Comparison of ENCODE assay signal across 15 cellular contexts in the genomic region with DNA sequence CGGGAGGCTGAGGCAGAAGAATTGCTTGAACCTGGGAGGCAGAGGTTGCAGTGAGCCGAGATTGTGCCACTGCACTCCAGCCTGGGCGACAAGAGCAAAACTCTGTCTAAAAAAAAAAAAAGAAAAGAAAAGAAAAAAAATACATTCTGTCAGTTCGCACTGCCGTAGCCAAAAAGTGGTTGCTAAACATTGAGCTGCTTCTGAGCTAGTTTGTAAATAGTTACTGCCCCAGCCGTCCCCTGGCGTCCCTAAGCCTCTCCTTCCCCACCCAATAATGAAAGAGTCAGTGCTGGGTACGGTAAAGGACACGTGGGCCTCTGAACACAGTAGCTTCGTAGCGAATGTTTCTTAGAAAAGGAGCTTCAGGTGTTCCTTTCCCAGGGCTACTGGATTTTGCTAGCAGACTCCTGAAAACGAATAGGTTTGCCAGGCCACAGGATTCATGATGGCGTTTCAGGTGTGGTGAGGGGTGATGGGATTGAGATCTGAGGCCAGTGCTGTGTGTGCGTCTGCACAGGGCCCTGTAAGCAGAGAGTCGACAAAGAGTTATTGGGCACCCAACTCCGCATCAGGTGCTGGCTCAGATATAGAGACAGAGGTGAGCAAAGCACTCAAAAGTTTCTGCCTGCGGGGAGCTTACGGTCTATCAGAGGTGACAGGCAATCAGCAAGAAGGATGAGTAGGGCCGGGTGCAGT.
DNase-seq lines count a peak whose midpoint lies in the region; ATAC-seq and TF ChIP-seq lines count a peak whose summit lies in the region.
"Had no signal": no experiment of that assay in that cellular context is flagged by ENCODE, and none has a peak within 500 bp of the region (broad histone marks: within the 10 kb centered on the region; RNA-seq: fewer than 3 reads in every experiment).

No MANE protein-coding gene starts in this region.

- no peak overlapping the region for H4K5ac ChIP-seq in IMR-90 (ENCODE audit: low read depth, low read length)

- peak overlapping the region; percentile 18; the same call in 1 of the 2 replicates for H3K4me3 ChIP-seq in GM06990 (replicated peaks; ENCODE audit: low read depth, low read length)
- no peak overlapping the region for H3K4me3 ChIP-seq in IMR-90 (ENCODE audit: insufficient read depth, low read depth, low read length)
- H3K4me3 ChIP-seq in duodenal mucosa (ENCODE audit: low read depth in 1 of 2, low read length in 2 of 2): peak overlapping the region; percentile 3 to 36
- H3K4me3 ChIP-seq: MG63 had no signal

- no peak overlapping the region for H2AK5ac ChIP-seq in IMR-90 (ENCODE audit: low read depth, low read length)

- TF ChIP-seq CTCF in GM06990 (IDR thresholded peaks at IDR 0.05; ENCODE audit: insufficient read depth, low read length, poor library complexity, severe bottlenecking) (no peak), IMR-90 (conservative IDR thresholded peaks at IDR 0.05; ENCODE audit: low read depth, low read length) (no peak)

- peak overlapping the region; percentile 94 to 98 for H3K4me3 Mint-ChIP-seq in stimulated activated naive CD8-positive, alpha-beta T cell treated with anti-CD3 and anti-CD28 coated beads, Interleukin-15, amount 100 ng/mL, for 72 hours

- no peak overlapping the region for H2BK120ac ChIP-seq in IMR-90 (ENCODE audit: low read depth, low read length)

- POLR2A ChIA-PET in IMR-90 (lab: Charles Lee; ENCODE audit: unreplicated experiment): interaction anchor here (0.7 kb wide), 1 partner anchor 784 kb away, joined by 3 read pairs; no protein-coding TSS in a partner anchor

- in situ Hi-C loops in IMR-90 (cut with MboI; ENCODE audit: low sequenced_read_pairs): no loop called here

- DNase-seq in GM06990 (ENCODE audit: extremely low read depth, insufficient read length): no peak
- no peak for DNase-seq in IMR-90
- no peak for DNase-seq in stimulated activated naive CD8-positive, alpha-beta T cell treated with anti-CD3 and anti-CD28 coated beads, Interleukin-15, amount 100 ng/mL, for 72 hours
- no peak for DNase-seq in GM19240 (ENCODE audit: insufficient read length, low spot score)
- no peak for DNase-seq in globus pallidus (ENCODE audit: low spot score)
- no peak for DNase-seq in SKM-1 treated with dmso at 0.1 percent for 144 hours (lab: John Stamatoyannopoulos, UW; ENCODE audit: unreplicated experiment)
- DNase-seq: brain microvascular endothelial cell, gastrocnemius medialis, HCEC 1CT, MG63, midbrain, SIG-M5 had no signal

- H3K9ac ChIP-seq in IMR-90 (ENCODE audit: low read depth, low read length): no peak overlapping the region
- H3K9ac ChIP-seq in duodenal mucosa (ENCODE audit: low read depth in 1 of 2, low read length in 2 of 2): no peak overlapping the region

- ATAC-seq in IMR-90 (ENCODE audit: low read depth): no peak
- no peak for ATAC-seq in stimulated activated naive CD8-positive, alpha-beta T cell treated with anti-CD3 and anti-CD28 coated beads, Interleukin-15, amount 100 ng/mL, for 72 hours
- ATAC-seq: gastrocnemius medialis had no signal

- no peak overlapping the region for H2BK15ac ChIP-seq in IMR-90 (ENCODE audit: low read depth, low read length)

- no peak overlapping the region for H4K91ac ChIP-seq in IMR-90 (ENCODE audit: insufficient read depth, low read depth, low read length)

- BruUV-seq in IMR-90 (replicated peaks; lab: Mats Ljungman, UMichigan): no TSS peak

- H3K56ac ChIP-seq in IMR-90 (ENCODE audit: extremely low read depth, insufficient read depth, low read length): no peak overlapping the region

- H2BK5ac ChIP-seq in IMR-90 (ENCODE audit: low read depth, low read length, poor library complexity, severe bottlenecking): no peak overlapping the region

- H3K23ac ChIP-seq in IMR-90 (ENCODE audit: low read depth, low read length): no peak overlapping the region

- H3K4me1 ChIP-seq in IMR-90 (ENCODE audit: control insufficient read depth, insufficient read depth, low read length) (peaks cover 12% of the 10 kb centered on the region), duodenal mucosa (ENCODE audit: control insufficient read depth in 1 of 2, insufficient read depth in 2 of 2, low read length in 2 of 2) (peaks cover 11 to 20% of the 10 kb centered on the region in 2 donors)

- TF ChIP-seq POLR2A in IMR-90 (IDR thresholded peaks at IDR 0.05; ENCODE audit: low read depth, low read length): no peak

- H3K4me2 ChIP-seq in IMR-90 (ENCODE audit: low read depth, low read length): no peak overlapping the region

- H2AK9ac ChIP-seq in IMR-90 (replicated peaks; ENCODE audit: low read depth, low read length, poor library complexity): peak overlapping the region; percentile 47

- H3K4me1 Mint-ChIP-seq in stimulated activated naive CD8-positive, alpha-beta T cell treated with anti-CD3 and anti-CD28 coated beads, Interleukin-15, amount 100 ng/mL, for 72 hours: peaks cover 72% of the 10 kb centered on the region

- H3K4ac ChIP-seq in IMR-90 (ENCODE audit: low read depth, low read length): no peak overlapping the region

- no peaks in the 10 kb centered on the region for H3K9me3 ChIP-seq in IMR-90 (ENCODE audit: control insufficient read depth, insufficient read depth, low read length)
- no peaks in the 10 kb centered on the region for H3K9me3 ChIP-seq in duodenal mucosa (ENCODE audit: control insufficient read depth in 1 of 2, low read length in 2 of 2)
- H3K9me3 ChIP-seq: gastrocnemius medialis, MG63 had no signal

- H3K27ac Mint-ChIP-seq in stimulated activated naive CD8-positive, alpha-beta T cell treated with anti-CD3 and anti-CD28 coated beads, Interleukin-15, amount 100 ng/mL, for 72 hours: peak overlapping the region; percentile 48 to 97
- H3K27ac Mint-ChIP-seq: progenitor cell of endocrine pancreas had no signal

- H3K27ac ChIP-seq in IMR-90 (ENCODE audit: insufficient read depth, low read length) (no peak overlapping the region), duodenal mucosa (ENCODE audit: low read depth, low read length) (no peak overlapping the region)
- H3K27ac ChIP-seq: brain microvascular endothelial cell, VCaP had no signal

- 100% methylated on average over 4 of the region's 19 CpGs; no CpG with 5 or more reads in 1 of the 2 experiments for WGBS in IMR-90 (ENCODE audit: extremely low coverage in 2 of 2, insufficient read length in 1 of 2), 2 experiments

- no peak overlapping the region for H2AFZ ChIP-seq in IMR-90 (replicated peaks; ENCODE audit: low read length, poor library complexity)

- dilution Hi-C loops in IMR-90 (cut with HindIII; ENCODE audit: low sequenced_read_pairs, unreplicated experiment): no loop called here

- CTCF ChIA-PET in IMR-90 (lab: Yijun Ruan, JAX): no interaction called here

- H2BK20ac ChIP-seq in IMR-90 (ENCODE audit: low read depth, low read length): no peak overlapping the region

- no peaks in the 10 kb centered on the region for H3K27me3 ChIP-seq in GM06990 (replicated peaks; ENCODE audit: control insufficient read depth, insufficient read depth, low read length)
- no peaks in the 10 kb centered on the region for H3K27me3 ChIP-seq in IMR-90 (ENCODE audit: control insufficient read depth, insufficient read depth, low read length)
- H3K27me3 ChIP-seq in duodenal mucosa (ENCODE audit: control insufficient read depth in 1 of 2, insufficient read depth in 2 of 2, low read length in 2 of 2): no peaks in the 10 kb centered on the region
- H3K27me3 ChIP-seq: brain microvascular endothelial cell, gastrocnemius medialis, MG63 had no signal

- no peak overlapping the region for H3K18ac ChIP-seq in IMR-90 (ENCODE audit: low read depth, low read length)

- no peaks in the 10 kb centered on the region for H4K20me1 ChIP-seq in IMR-90 (ENCODE audit: insufficient read depth, low read length)

- peaks cover 6% of the 10 kb centered on the region for H3K36me3 ChIP-seq in GM06990 (ENCODE audit: control insufficient read depth, insufficient read depth, low read length)
- peaks cover 35% of the 10 kb centered on the region; the same call in 1 of the 2 replicates for H3K36me3 ChIP-seq in IMR-90 (ENCODE audit: control insufficient read depth, insufficient read depth, low read length)
- H3K36me3 ChIP-seq in duodenal mucosa (ENCODE audit: control insufficient read depth in 1 of 2, insufficient read depth in 2 of 2, low read length in 2 of 2): peaks cover 3 to 40% of the 10 kb centered on the region in 2 donors
- H3K36me3 ChIP-seq: gastrocnemius medialis, MG63 had no signal

- H3K14ac ChIP-seq in IMR-90 (replicated peaks; ENCODE audit: low read depth, low read length): no peak overlapping the region

- H3K27me3 Mint-ChIP-seq in stimulated activated naive CD8-positive, alpha-beta T cell treated with anti-CD3 and anti-CD28 coated beads, Interleukin-15, amount 100 ng/mL, for 72 hours: no peaks in the 10 kb centered on the region
- H3K27me3 Mint-ChIP-seq: progenitor cell of endocrine pancreas had no signal

- H4K8ac ChIP-seq in IMR-90 (ENCODE audit: low read depth in 2 of 2, low read length in 2 of 2): no peak overlapping the region

- no peak for TF ChIP-seq RAD21 in IMR-90 (IDR thresholded peaks at IDR 0.05; ENCODE audit: low read length)

- H3K9me1 ChIP-seq in IMR-90 (ENCODE audit: insufficient read depth, low read length): peaks cover 32% of the 10 kb centered on the region

- H3K9me3 Mint-ChIP-seq in stimulated activated naive CD8-positive, alpha-beta T cell treated with anti-CD3 and anti-CD28 coated beads, Interleukin-15, amount 100 ng/mL, for 72 hours: no peaks in the 10 kb centered on the region

- intact Hi-C loops in IMR-90 (cut with micrococcal nuclease): no loop called here

- peaks cover 14 to 34% of the 10 kb centered on the region in 2 experiments for H3K79me1 ChIP-seq in IMR-90 (ENCODE audit: low read depth in 1 of 2, low read length in 2 of 2)

TF ChIP-seq in IMR-90, 13 proteins besides CTCF, POLR2A, EP300 and RAD21:
- TF ChIP-seq RFX5 (IDR thresholded peaks at IDR 0.05; ENCODE audit: low read depth, low read length) (no peak), MAZ (IDR thresholded peaks at IDR 0.05; ENCODE audit: borderline replicate concordance, low read depth, low read length) (no peak)
- TF ChIP-seq, protein P1, sequence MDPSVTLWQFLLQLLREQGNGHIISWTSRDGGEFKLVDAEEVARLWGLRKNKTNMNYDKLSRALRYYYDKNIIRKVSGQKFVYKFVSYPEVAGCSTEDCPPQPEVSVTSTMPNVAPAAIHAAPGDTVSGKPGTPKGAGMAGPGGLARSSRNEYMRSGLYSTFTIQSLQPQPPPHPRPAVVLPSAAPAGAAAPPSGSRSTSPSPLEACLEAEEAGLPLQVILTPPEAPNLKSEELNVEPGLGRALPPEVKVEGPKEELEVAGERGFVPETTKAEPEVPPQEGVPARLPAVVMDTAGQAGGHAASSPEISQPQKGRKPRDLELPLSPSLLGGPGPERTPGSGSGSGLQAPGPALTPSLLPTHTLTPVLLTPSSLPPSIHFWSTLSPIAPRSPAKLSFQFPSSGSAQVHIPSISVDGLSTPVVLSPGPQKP (IDR thresholded peaks at IDR 0.05; ENCODE audit: borderline replicate concordance, low read depth, low read length): no peak
